ENCODE assay signal across 8 cellular contexts in genomic region chr20:47438464-47439381, GRCh38.
DNase-seq lines count a peak whose midpoint lies in the region; ATAC-seq and TF ChIP-seq lines count a peak whose summit lies in the region.

No MANE protein-coding gene starts in this region.

- H3K4me3 ChIP-seq in right atrium auricular region (no peak overlapping the region), upper lobe of right lung (no peak overlapping the region)

- DNase-seq in Right ventricle myocardium superior (no peak), right atrium auricular region (ENCODE audit: low spot score) (no peak), M059J (ENCODE audit: low read depth) (peak; percentile 42), foreskin keratinocyte (peak; percentile 55 to 82), upper lobe of right lung (no peak)
- no peak for DNase-seq in activated effector memory CD4-positive, alpha-beta T cell treated with Interleukin-2 at 50 U/mL for 16 hours
- no peak for DNase-seq in activated CD4-positive, alpha-beta T cell treated with anti-CD3 and anti-CD28 coated beads, Interleukin-2, amount 50 U/mL, for 48 hours

- no peak overlapping the region for H3K27ac ChIP-seq in right atrium auricular region
- no peak overlapping the region for H3K27ac ChIP-seq in foreskin keratinocyte
- peak overlapping the region; percentile 58 for H3K27ac ChIP-seq in upper lobe of right lung

- H3K9me3 ChIP-seq in right atrium auricular region (no peaks in the 10 kb centered on the region), upper lobe of right lung (no peaks in the 10 kb centered on the region)

- H3K4me1 ChIP-seq in right atrium auricular region (no peaks in the 10 kb centered on the region), foreskin keratinocyte (peaks cover 7% of the 10 kb centered on the region), upper lobe of right lung (peaks cover 10% of the 10 kb centered on the region)

- intact Hi-C loops in Right ventricle myocardium superior (cut with DNase I) (no loop called here), upper lobe of right lung (cut with DNase I) (no loop called here)

- H3K27me3 ChIP-seq in right atrium auricular region (no peaks in the 10 kb centered on the region), foreskin keratinocyte (no peaks in the 10 kb centered on the region), upper lobe of right lung (no peaks in the 10 kb centered on the region)

- H3K36me3 ChIP-seq in right atrium auricular region: no peaks in the 10 kb centered on the region
- no peaks in the 10 kb centered on the region for H3K36me3 ChIP-seq in upper lobe of right lung

- TF ChIP-seq CTCF in right atrium auricular region (IDR thresholded peaks at IDR 0.05) (no peak), foreskin keratinocyte (conservative IDR thresholded peaks at IDR 0.05) (no peak), upper lobe of right lung (IDR thresholded peaks at IDR 0.05) (no peak)

- ATAC-seq in Right ventricle myocardium superior (ENCODE audit: poor library complexity) (peak; percentile 67), foreskin keratinocyte (peak; percentile 63), upper lobe of right lung (peak; percentile 84), GM21825 (IDR thresholded peaks at IDR 0.05; ENCODE audit: unreplicated experiment) (no peak)

Comparison
In these comparisons a context has a peak if more than half of its experiments do, and no peak if none do; other contexts are left out.
1. DNase-seq: peak in M059J (single experiment) and foreskin keratinocyte (2 of 2); none in Right ventricle myocardium superior (single experiment), right atrium auricular region (single experiment), upper lobe of right lung (single experiment), activated effector memory CD4-positive, alpha-beta T cell treated with Interleukin-2 at 50 U/mL for 16 hours (single experiment) and activated CD4-positive, alpha-beta T cell treated with anti-CD3 and anti-CD28 coated beads, Interleukin-2, amount 50 U/mL, for 48 hours (0 of 2).